1 cellular context compared by ENCODE assay signal in genomic region chr4:180953572-180953971, GRCh38.
TF ChIP-seq lines count a peak whose summit lies in the region.

No MANE protein-coding gene starts in this region.

TF ChIP-seq in SK-N-SH, 30 proteins besides CTCF, POLR2A, EP300 and RAD21 (continued from another document):
- TF ChIP-seq GATA2 (CRISPR knock-in tag; IDR thresholded peaks at IDR 0.05): no peak
